Comparison of ENCODE assay signal across 20 cellular contexts in genomic region chr9:89798546-89799120, GRCh38.
"Had no signal": no experiment of that assay in that cellular context is flagged by ENCODE, and none has a peak within 500 bp of the region (broad histone marks: within the 10 kb centered on the region; RNA-seq: fewer than 3 reads in every experiment).

No MANE protein-coding gene starts in this region.

- H3K27me3 ChIP-seq: brain microvascular endothelial cell, stomach had no signal

- H3K4me3 ChIP-seq: stomach, thoracic aorta had no signal

- H3K4me1 Mint-ChIP-seq: activated CD4-positive, alpha-beta memory T cell treated with anti-CD3 and anti-CD28 coated beads, Interleukin-2, amount 10 ng/mL, durations not matched to agents 7 days and 5 days; neural crest cell had no signal

- H3K36me3 Mint-ChIP-seq: activated naive CD8-positive, alpha-beta T cell treated with anti-CD3 and anti-CD28 coated beads, Interleukin-2, amount 10 ng/mL, durations not matched to agents 7 days and 5 days; mesothelial cell of epicardium; WTC11 had no signal

- ATAC-seq: WTC11 had no signal

- H3K9me3 Mint-ChIP-seq: activated CD4-positive, alpha-beta memory T cell treated with anti-CD3 and anti-CD28 coated beads, Interleukin-2, amount 10 ng/mL, durations not matched to agents 7 days and 5 days; activated naive CD8-positive, alpha-beta T cell treated with anti-CD3 and anti-CD28 coated beads, Interleukin-2, amount 10 ng/mL, durations not matched to agents 7 days and 5 days; dendritic cell treated with granulocyte-macrophage colony-stimulating factor and Interleukin-4, amounts not matched to agents 40 ng/mL and 50 ng/mL, for 4 days; mesothelial cell of epicardium; neural crest cell; T-helper 1 cell treated with Interleukin-12 subunit alpha and Interleukin-12 subunit beta and Interleukin-4 antibody, amounts not matched to agents 30 μg/mL and 1 μg/mL, for 36 hours; WTC11 had no signal

- H3K4me3 Mint-ChIP-seq: activated CD4-positive, alpha-beta memory T cell treated with anti-CD3 and anti-CD28 coated beads, Interleukin-2, amount 10 ng/mL, durations not matched to agents 7 days and 5 days; activated naive CD8-positive, alpha-beta T cell treated with anti-CD3 and anti-CD28 coated beads, Interleukin-2, amount 10 ng/mL, durations not matched to agents 7 days and 5 days; dendritic cell treated with granulocyte-macrophage colony-stimulating factor and Interleukin-4, amounts not matched to agents 40 ng/mL and 50 ng/mL, for 4 days; mesothelial cell of epicardium; neural crest cell; T-helper 1 cell treated with Interleukin-12 subunit alpha and Interleukin-12 subunit beta and Interleukin-4 antibody, amounts not matched to agents 30 μg/mL and 1 μg/mL, for 36 hours; WTC11 had no signal

- H3K36me3 ChIP-seq: brain microvascular endothelial cell, stomach, thoracic aorta had no signal

- DNase-seq: activated CD4-positive, alpha-beta memory T cell treated with anti-CD3 and anti-CD28 coated beads, Interleukin-2, amount 10 ng/mL, durations not matched to agents 7 days and 5 days; activated CD4-positive, alpha-beta T cell treated with anti-CD3 and anti-CD28 coated beads for 4 hours; activated CD8-positive, alpha-beta memory T cell treated with anti-CD3 and anti-CD28 coated beads, Interleukin-2, amount 50 U/mL, for 4 hours; activated naive CD4-positive, alpha-beta T cell; activated naive CD8-positive, alpha-beta T cell treated with anti-CD3 and anti-CD28 coated beads, Interleukin-2, amount 10 ng/mL, durations not matched to agents 7 days and 5 days; brain microvascular endothelial cell; cerebellar nuclear complex; effector memory CD4-positive, alpha-beta T cell; foreskin fibroblast; hypothalamus; kidney glomerular epithelial cell; stimulated activated CD4-positive, alpha-beta T cell treated with anti-CD3 and anti-CD28 coated beads, Interleukin-12 subunit alpha, Interleukin-12 subunit beta, amount 100 ng/mL, for 4 hours; stimulated activated CD4-positive, alpha-beta T cell treated with anti-CD3 and anti-CD28 coated beads, Interleukin-2, amount 100 ng/mL, for 24 hours had no signal

- H3K27ac Mint-ChIP-seq: activated CD4-positive, alpha-beta memory T cell treated with anti-CD3 and anti-CD28 coated beads, Interleukin-2, amount 10 ng/mL, durations not matched to agents 7 days and 5 days; activated naive CD8-positive, alpha-beta T cell treated with anti-CD3 and anti-CD28 coated beads, Interleukin-2, amount 10 ng/mL, durations not matched to agents 7 days and 5 days; dendritic cell treated with granulocyte-macrophage colony-stimulating factor and Interleukin-4, amounts not matched to agents 40 ng/mL and 50 ng/mL, for 4 days; mesothelial cell of epicardium; T-helper 1 cell treated with Interleukin-12 subunit alpha and Interleukin-12 subunit beta and Interleukin-4 antibody, amounts not matched to agents 30 μg/mL and 1 μg/mL, for 36 hours; WTC11 had no signal

- H3K27ac ChIP-seq: brain microvascular endothelial cell, stomach, thoracic aorta had no signal

- H3K9me3 ChIP-seq: stomach, thoracic aorta had no signal
